Comparison of ENCODE assay signal across 14 cellular contexts in the genomic region with DNA sequence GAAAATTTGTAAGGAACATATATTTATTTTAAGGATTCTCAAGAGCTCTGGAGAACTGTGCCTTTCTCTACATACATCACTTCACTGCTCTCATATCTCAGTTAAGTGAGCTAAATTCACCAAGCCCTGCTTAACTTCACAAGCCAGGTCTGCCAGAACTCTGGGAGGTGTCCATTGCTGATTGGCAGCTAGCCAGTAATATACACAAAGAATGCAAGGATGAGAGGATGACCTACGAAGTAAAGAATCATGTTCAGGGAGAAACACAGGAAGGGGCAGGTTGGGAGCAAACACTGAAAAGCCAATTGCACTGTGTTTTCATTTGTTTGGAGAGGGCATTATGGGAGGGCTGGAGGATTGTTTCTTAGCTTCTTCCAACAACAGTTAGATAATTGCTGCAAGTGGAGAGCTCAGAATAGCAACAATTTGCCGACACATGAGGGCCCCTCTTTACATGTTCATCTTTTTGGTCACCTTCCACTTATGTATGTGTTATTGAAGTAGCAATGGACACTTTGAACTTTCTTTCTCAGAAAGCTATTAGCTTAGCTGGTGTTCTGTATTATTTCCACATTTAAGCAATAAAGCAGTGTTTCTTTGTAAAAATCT.
DNase-seq lines count a peak whose midpoint lies in the region; ATAC-seq and TF ChIP-seq lines count a peak whose summit lies in the region.
"Had no signal": no experiment of that assay in that cellular context is flagged by ENCODE, and none has a peak within 500 bp of the region (broad histone marks: within the 10 kb centered on the region; RNA-seq: fewer than 3 reads in every experiment).

No MANE protein-coding gene starts in this region.

- H3K9me3 ChIP-seq in neural progenitor cell (ENCODE audit: low read depth): no peaks in the 10 kb centered on the region
- H3K9me3 ChIP-seq: thoracic aorta had no signal

- H3K36me3 Mint-ChIP-seq in neural progenitor cell: no peaks in the 10 kb centered on the region

- H4K20me1 ChIP-seq in neural progenitor cell (ENCODE audit: low read depth): no peaks in the 10 kb centered on the region

- H3K4me2 ChIP-seq in neural progenitor cell: no peak overlapping the region

- H2AFZ ChIP-seq in neural progenitor cell (replicated peaks): no peak overlapping the region

- H3K27ac Mint-ChIP-seq in neural progenitor cell: no peak overlapping the region

- H3K9me3 Mint-ChIP-seq in neural progenitor cell: peaks cover 3% of the 10 kb centered on the region

- DNase-seq in NCI-H1105 treated with DMSO at 0.1 percent for 48 hours (lab: John Stamatoyannopoulos, UW) (peak; percentile 11), NCI-H1105 (lab: John Stamatoyannopoulos, UW) (no peak), NCI-H748 treated with DMSO at 0.1 percent for 48 hours (lab: John Stamatoyannopoulos, UW) (peak; percentile 58), fibroblast of peridontal ligament (ENCODE audit: extremely low read depth) (peak; percentile 16), pulmonary artery endothelial cell (ENCODE audit: low read depth, low spot score) (peak; percentile 8), HuH-7 (ENCODE audit: low spot score) (no peak), neural progenitor cell (ENCODE audit: low spot score) (no peak)
- DNase-seq: activated CD4-positive, alpha-beta T cell treated with anti-CD3 and anti-CD28 coated beads, Interleukin-2, amount 50 U/mL, for 48 hours; activated naive CD4-positive, alpha-beta T cell; cortex of kidney; DMS79 treated with DMSO at 0.1 percent for 48 hours; T-helper 1 cell had no signal

- peaks cover 12% of the 10 kb centered on the region for H3K4me1 Mint-ChIP-seq in neural progenitor cell

- no peak overlapping the region for H3K27ac ChIP-seq in neural progenitor cell
- H3K27ac ChIP-seq: thoracic aorta had no signal

- H3K79me2 ChIP-seq in neural progenitor cell (ENCODE audit: low read depth): no peaks in the 10 kb centered on the region

- no peak for ATAC-seq in HG03097 (IDR thresholded peaks at IDR 0.05; ENCODE audit: low FRiP score, unreplicated experiment)

- H3K4me1 ChIP-seq in neural progenitor cell: peaks cover 7% of the 10 kb centered on the region

- no peak overlapping the region for H3K9ac ChIP-seq in neural progenitor cell

- TF ChIP-seq CTCF in neural progenitor cell (IDR thresholded peaks at IDR 0.05): no peak

- no peak overlapping the region for H3K4me3 ChIP-seq in neural progenitor cell
- H3K4me3 ChIP-seq: thoracic aorta had no signal

- no peaks in the 10 kb centered on the region for H3K27me3 ChIP-seq in neural progenitor cell

- no peaks in the 10 kb centered on the region for H3F3A ChIP-seq in neural progenitor cell (ENCODE audit: low read depth)

- H3K4me3 Mint-ChIP-seq in neural progenitor cell: no peak overlapping the region

- peaks cover 2% of the 10 kb centered on the region for H3K27me3 Mint-ChIP-seq in neural progenitor cell (ENCODE audit: insufficient read depth, low read depth)

- H3K36me3 ChIP-seq in neural progenitor cell: no peaks in the 10 kb centered on the region
- H3K36me3 ChIP-seq: thoracic aorta had no signal

Comparison
In these comparisons a context has a peak if more than half of its experiments do, and no peak if none do; other contexts are left out.
1. DNase-seq: peak in NCI-H1105 treated with DMSO at 0.1 percent for 48 hours (single experiment), NCI-H748 treated with DMSO at 0.1 percent for 48 hours (single experiment), fibroblast of peridontal ligament (single experiment) and pulmonary artery endothelial cell (single experiment); none in NCI-H1105 (single experiment), HuH-7 (single experiment) and neural progenitor cell (single experiment).